Comparison of ENCODE assay signal across 8 cellular contexts in genomic region chr15:40941528-40942336, GRCh38. TPM values are rescaled to one million over a fixed set of nuclear protein-coding genes. Genes with fewer than 3 reads are reported as not detected.
A peak's percentile ranks its signal among the peaks of the same experiment; 100 is the strongest.
DNase-seq lines count a peak whose midpoint lies in the region; ATAC-seq, FAIRE-seq and TF ChIP-seq lines count a peak whose summit lies in the region.

No MANE protein-coding gene starts in this region.

- no peaks in the 10 kb centered on the region for H3K9me2 ChIP-seq in MM.1S (replicated peaks; ENCODE audit: insufficient read depth, low read length)

- WGBS in body of pancreas, 2 donors = 0 to 1% methylated on average over 23 to 70 of the region's 92 CpGs

- H3K9ac ChIP-seq in MM.1S (ENCODE audit: low read length) = peak overlapping the region; percentile 70

- peak overlapping the region; percentile 67 for H3K4me3 ChIP-seq in MM.1S (ENCODE audit: low read length)
- peak overlapping the region in 1 of 2 donors; percentile 16 for H3K4me3 ChIP-seq in body of pancreas
- H3K4me3 ChIP-seq in iPS-11a (ENCODE audit: low read depth, low read length) = peak overlapping the region; percentile 52
- H3K4me3 ChIP-seq in gastrocnemius medialis = peak overlapping the region; percentile 57 to 81 (median 68)

- peak overlapping the region; percentile 93 for H3K4me2 ChIP-seq in MM.1S (ENCODE audit: low read depth, low read length)

- H3K36me3 ChIP-seq in MM.1S (replicated peaks; ENCODE audit: insufficient read depth, low read length) (no peaks in the 10 kb centered on the region), body of pancreas (replicated peaks in 1 of 2; ENCODE audit: insufficient read depth in 1 of 2, low read depth in 2 of 2) (no peaks in the 10 kb centered on the region), gastrocnemius medialis (no peaks in the 10 kb centered on the region)

- H3K79me2 ChIP-seq in MM.1S (ENCODE audit: low read length) = no peaks in the 10 kb centered on the region

- H3K9me3 ChIP-seq in MM.1S (replicated peaks; ENCODE audit: insufficient read depth, low read length) (no peaks in the 10 kb centered on the region), body of pancreas (no peaks in the 10 kb centered on the region), gastrocnemius medialis (no peaks in the 10 kb centered on the region)

- H4K20me1 ChIP-seq in MM.1S (ENCODE audit: insufficient read depth, low read length) = no peaks in the 10 kb centered on the region

- peak; percentile 92 for ATAC-seq in body of pancreas
- ATAC-seq in gastrocnemius medialis = peak; percentile 62 to 68

- in situ Hi-C loops in gastrocnemius medialis (cut with MboI; ENCODE audit: low sequenced_read_pairs in 4 of 4) = loop anchor here in 1 of 4 donors (10.0 kb wide), 1 partner anchor 73 kb away; no protein-coding TSS in a partner anchor

- intact Hi-C loops in body of pancreas (cut with DNase I) = no loop called here
- intact Hi-C loops in gastrocnemius medialis (cut with DNase I; ENCODE audit: low total_unique reads) = loop anchor here (1.0 to 5.0 kb wide), 4 partner anchors 15 to 291 kb away; partner anchors contain the start of genes CHP1 and EXD1

- H2AFZ ChIP-seq in MM.1S (ENCODE audit: low read length) = peak overlapping the region; percentile 98

- H3K27ac ChIP-seq in MM.1S (ENCODE audit: low read length) = peak overlapping the region; percentile 48; the same call in 1 of the 2 replicates
- H3K27ac ChIP-seq in body of pancreas = peak overlapping the region; percentile 60 to 86 (median 80)
- peak overlapping the region; percentile 76 to 85 (median 82) for H3K27ac ChIP-seq in gastrocnemius medialis

- FAIRE-seq in H54 (lab: Jason Lieb, UNC) = no peak

- TF ChIP-seq POLR2A in GM10847 (IDR thresholded peaks at IDR 0.05; ENCODE audit: extremely low read depth, insufficient read length) (peak; percentile 27), H54 (IDR thresholded peaks at IDR 0.05; ENCODE audit: low read depth, low read length) (peak; percentile 32; the same call in 1 of the 2 replicates), body of pancreas (IDR thresholded peaks at IDR 0.05) (peak; percentile 65 to 68 (median 67)), gastrocnemius medialis (IDR thresholded peaks at IDR 0.05) (peak; percentile 51 to 53)

- H3K27me3 ChIP-seq in MM.1S (replicated peaks; ENCODE audit: insufficient read depth, low read length) (no peaks in the 10 kb centered on the region), body of pancreas (no peaks in the 10 kb centered on the region), gastrocnemius medialis (peaks cover 0 to 4% (median 0%) of the 10 kb centered on the region in 3 donors)

- peaks cover 23% of the 10 kb centered on the region for H3K4me1 ChIP-seq in MM.1S (ENCODE audit: low read length)
- peaks cover 27% of the 10 kb centered on the region for H3K4me1 ChIP-seq in body of pancreas
- H3K4me1 ChIP-seq in gastrocnemius medialis = peaks cover 25 to 47% of the 10 kb centered on the region in 2 donors

- DNase-seq in H54 (ENCODE audit: insufficient read length, low spot score) (peak; percentile 90), MM.1S (peak; percentile 91), T1000 (lab: John Stamatoyannopoulos, UW) (peak; percentile 81), body of pancreas (peak; percentile 76 to 84 (median 82)), gastrocnemius medialis (peak; percentile 41 to 56), GF-D8 (lab: John Stamatoyannopoulos, UW) (no peak)

- H3F3A ChIP-seq in MM.1S (ENCODE audit: insufficient read depth, low read length) = peaks cover 23% of the 10 kb centered on the region

- TF ChIP-seq CTCF in MM.1S (IDR thresholded peaks at IDR 0.05; ENCODE audit: low read length) (peak; percentile 24; the same call in 1 of the 2 replicates), body of pancreas (IDR thresholded peaks at IDR 0.05) (peak; percentile 21 to 98 (median 87)), gastrocnemius medialis (IDR thresholded peaks at IDR 0.05 in 4 of 5, conservative IDR thresholded peaks at IDR 0.05 in 1 of 5) (peak in 4 of 5 experiments; percentile 94 to 97 (median 95))

RNA-seq across cellular contexts. Expression of gene CHAC1, which starts 11.5 kb away (rescaled TPM):
- 1 to 10 TPM; 4.0 to 4.7 TPM for total RNA-seq in body of pancreas
- 100 to 1,000 TPM in 3 of 4 donors, 10 to 100 TPM in 1; 93.4 to 320 (median 139) TPM for total RNA-seq in gastrocnemius medialis

RNA-seq across cellular contexts. Expression of gene DLL4, which starts 12.6 kb away (rescaled TPM):
- total RNA-seq in body of pancreas = 1 to 10 TPM in 1 of 2 donors, under 1 TPM in 1; 0.33 to 3.6 TPM
- 10 to 100 TPM in 2 of 4 donors, 1 to 10 TPM in 2; 5.9 to 15.7 (median 8.9) TPM for total RNA-seq in gastrocnemius medialis

RNA-seq across cellular contexts. Expression of gene VPS18, which starts 47.5 kb away (rescaled TPM):
- 10 to 100 TPM; 10.9 to 14.8 TPM for total RNA-seq in body of pancreas
- 10 to 100 TPM; 18.5 to 26.1 (median 19.3) TPM for total RNA-seq in gastrocnemius medialis

Comparison
In these comparisons a context has a peak if more than half of its experiments do, and no peak if none do; other contexts are left out.
1. CTCF ChIP-seq: peak in every context shown above with its lines; median percentile 95 in gastrocnemius medialis; 87 in body of pancreas; 24 in MM.1S.
2. RNA of gene CHAC1, which starts 11.5 kb away (total RNA-seq): 93.4 to 320 TPM in gastrocnemius medialis; 4.0 to 4.7 TPM in body of pancreas; every median in the first group is over 10 times any median in the second.
3. Peak in every context shown above with its lines, with median percentiles within 50 percentile points of each other: POLR2A ChIP-seq and H3K27ac ChIP-seq.